Comparison of ENCODE assay signal across 11 cellular contexts in genomic region chr12:90250041-90250440, GRCh38.
"Had no signal": no experiment of that assay in that cellular context is flagged by ENCODE, and none has a peak within 500 bp of the region (broad histone marks: within the 10 kb centered on the region; RNA-seq: fewer than 3 reads in every experiment).

No MANE protein-coding gene starts in this region.

- H3K4me3 ChIP-seq: ascending aorta, left ventricle myocardium inferior, transverse colon had no signal

- H3K27ac Mint-ChIP-seq: natural killer cell; stimulated activated memory B cell treated with anti-CD40 and anti-IgM and Interleukin-4, amounts not matched to agents 10 μg/mL and 1 μg/mL and 100 μg/mL, for 72 hours had no signal

- H3K9me3 ChIP-seq: ascending aorta, left ventricle myocardium inferior, transverse colon had no signal

- H3K27me3 ChIP-seq: ascending aorta, transverse colon had no signal

- DNase-seq: activated CD4-positive, CD25-positive, alpha-beta regulatory T cell treated with anti-CD3 and anti-CD28 coated beads, Interleukin-2, amount 50 U/mL, for 72 hours; activated naive CD4-positive, alpha-beta T cell treated with Interleukin-2 at 50 U/mL for 16 hours; hippocampal formation; kidney; left ventricle myocardium inferior; mesenchymal stem cell; natural killer cell; stimulated activated CD4-positive, alpha-beta T cell treated with anti-CD3 and anti-CD28 coated beads, Interleukin-2, amount 100 ng/mL, for 48 hours; transverse colon had no signal

- FAIRE-seq: kidney had no signal

- H3K27ac ChIP-seq: left ventricle myocardium inferior, transverse colon had no signal

- H3K27me3 Mint-ChIP-seq: stimulated activated memory B cell treated with anti-CD40 and anti-IgM and Interleukin-4, amounts not matched to agents 10 μg/mL and 1 μg/mL and 100 μg/mL, for 72 hours had no signal

- H3K9me3 Mint-ChIP-seq: natural killer cell had no signal

- H3K4me3 Mint-ChIP-seq: natural killer cell; stimulated activated memory B cell treated with anti-CD40 and anti-IgM and Interleukin-4, amounts not matched to agents 10 μg/mL and 1 μg/mL and 100 μg/mL, for 72 hours had no signal

- H3K36me3 ChIP-seq: ascending aorta, left ventricle myocardium inferior, transverse colon had no signal

- H3K36me3 Mint-ChIP-seq: natural killer cell; stimulated activated memory B cell treated with anti-CD40 and anti-IgM and Interleukin-4, amounts not matched to agents 10 μg/mL and 1 μg/mL and 100 μg/mL, for 72 hours had no signal
